In the genomic region with DNA sequence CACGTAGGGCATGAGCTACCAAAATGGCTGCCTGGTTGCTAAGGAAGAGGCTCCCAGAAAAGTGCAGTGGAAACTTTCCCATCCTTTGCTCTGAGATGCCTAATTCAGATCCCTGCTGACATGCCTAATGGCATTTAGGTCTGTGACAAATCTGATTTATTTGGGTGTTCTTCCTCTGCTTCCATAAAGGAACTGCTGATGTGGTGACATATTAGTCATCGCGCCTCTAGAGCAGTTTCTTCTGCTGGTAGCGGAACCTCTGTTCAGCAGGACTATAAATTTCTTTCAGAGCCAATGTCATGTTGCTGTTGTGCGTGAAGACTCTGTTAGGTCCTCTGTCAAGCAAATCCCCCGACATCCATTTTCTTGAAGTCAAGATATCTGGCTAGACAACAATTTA, we compare ENCODE assay signal across 31 cellular contexts.
A peak's percentile ranks its signal among the peaks of the same experiment; 100 is the strongest.
DNase-seq lines count a peak whose midpoint lies in the region; ATAC-seq and TF ChIP-seq lines count a peak whose summit lies in the region.
"Had no signal": no experiment of that assay in that cellular context is flagged by ENCODE, and none has a peak within 500 bp of the region (broad histone marks: within the 10 kb centered on the region; RNA-seq: fewer than 3 reads in every experiment).

No MANE protein-coding gene starts in this region.

- DNase-seq in right cardiac atrium (no peak), Right ventricle myocardium inferior (ENCODE audit: missing footprints) (no peak), coronary artery (ENCODE audit: low spot score) (no peak), mesothelial cell of epicardium (ENCODE audit: low spot score in 2 of 2, unreplicated experiment in 2 of 2) (no peak), GF-D8 (lab: John Stamatoyannopoulos, UW) (no peak)
- no peak for DNase-seq in activated CD4-positive, alpha-beta memory T cell treated with anti-CD3 and anti-CD28 coated beads for 36 hours
- DNase-seq in activated naive CD8-positive, alpha-beta T cell treated with anti-CD3 and anti-CD28 coated beads for 36 hours = no peak
- DNase-seq in activated T-cell treated with anti-CD3 and anti-CD28 coated beads, Interleukin-2, amount 50 U/mL, for 48 hours = no peak
- DNase-seq: activated CD4-positive, alpha-beta T cell treated with anti-CD3 and anti-CD28 coated beads for 1 hour; activated CD8-positive, alpha-beta T cell treated with anti-CD3 and anti-CD28 coated beads for 36 hours; CD4-positive, alpha-beta memory T cell; cerebellar nuclear complex; dorsolateral prefrontal cortex; glutamatergic neuron; GM23248; kidney; lower lobe of right lung; NCI-H1417; NCI-H2029 treated with DMSO at 0.1 percent for 48 hours; NCI-H774; occipital lobe; RPMI8226; small intestine; stimulated activated CD4-positive, alpha-beta T cell treated with anti-CD3 and anti-CD28 coated beads, Interleukin-1b, Interleukin-23, amount 100 ng/mL, for 48 hours; stimulated activated CD8-positive, alpha-beta memory T cell treated with anti-CD3 and anti-CD28 coated beads, Interleukin-4, amount 100 ng/mL, for 48 hours; stomach; T-helper 17 cell; tibial artery had no signal

- no peak for TF ChIP-seq CTCF in coronary artery (IDR thresholded peaks at IDR 0.05)
- TF ChIP-seq CTCF in mesothelial cell of epicardium (IDR thresholded peaks at IDR 0.05; ENCODE audit: unreplicated experiment) = no peak

- CTCF ChIA-PET in activated CD4-positive, alpha-beta memory T cell treated with anti-CD3 and anti-CD28 coated beads for 36 hours (lab: Charles Lee) = no interaction called here

- H3K27me3 ChIP-seq in right cardiac atrium (ENCODE audit: control insufficient read depth, insufficient read depth) = no peaks in the 10 kb centered on the region
- H3K27me3 ChIP-seq: dorsolateral prefrontal cortex, stomach, tibial artery had no signal

- H3K4me3 ChIP-seq in right cardiac atrium (ENCODE audit: low read length) (peak overlapping the region; percentile 18), coronary artery (peak overlapping the region; percentile 27)
- H3K4me3 ChIP-seq: A549, dorsolateral prefrontal cortex, GM23248, lower lobe of right lung, stomach, tibial artery had no signal

- peak overlapping the region; percentile 64 for H3K27ac Mint-ChIP-seq in mesothelial cell of epicardium
- no peak overlapping the region for H3K27ac Mint-ChIP-seq in activated CD4-positive, alpha-beta memory T cell treated with anti-CD3 and anti-CD28 coated beads for 36 hours
- H3K27ac Mint-ChIP-seq in activated naive CD8-positive, alpha-beta T cell treated with anti-CD3 and anti-CD28 coated beads for 36 hours = no peak overlapping the region
- H3K27ac Mint-ChIP-seq: activated CD8-positive, alpha-beta T cell treated with anti-CD3 and anti-CD28 coated beads for 36 hours; activated T-helper 2 cell treated with anti-CD3 and anti-CD28 coated beads, Interferon-gamma antibody, Interleukin-2, Interleukin-4, amounts not matched to agents 10 μg/mL and 5 μg/mL and 100 μg/mL, durations not matched to agents 14 hours and 24 hours and 36 hours; CD4-positive, alpha-beta memory T cell; IgD-negative memory B cell; T-helper 17 cell had no signal

- no peaks in the 10 kb centered on the region for H3K36me3 Mint-ChIP-seq in mesothelial cell of epicardium
- no peaks in the 10 kb centered on the region for H3K36me3 Mint-ChIP-seq in activated CD4-positive, alpha-beta memory T cell treated with anti-CD3 and anti-CD28 coated beads for 36 hours
- no peaks in the 10 kb centered on the region for H3K36me3 Mint-ChIP-seq in activated naive CD8-positive, alpha-beta T cell treated with anti-CD3 and anti-CD28 coated beads for 36 hours
- H3K36me3 Mint-ChIP-seq: CD4-positive, alpha-beta memory T cell had no signal

- POLR2A ChIA-PET in activated CD4-positive, alpha-beta memory T cell treated with anti-CD3 and anti-CD28 coated beads for 36 hours (lab: Charles Lee) = no interaction called here

- peaks cover 13% of the 10 kb centered on the region for H3K4me1 Mint-ChIP-seq in mesothelial cell of epicardium
- no peaks in the 10 kb centered on the region for H3K4me1 Mint-ChIP-seq in activated CD4-positive, alpha-beta memory T cell treated with anti-CD3 and anti-CD28 coated beads for 36 hours (ENCODE audit: low read depth)
- H3K4me1 Mint-ChIP-seq in activated naive CD8-positive, alpha-beta T cell treated with anti-CD3 and anti-CD28 coated beads for 36 hours = no peaks in the 10 kb centered on the region
- H3K4me1 Mint-ChIP-seq: CD4-positive, alpha-beta memory T cell; IgD-negative memory B cell; T-helper 17 cell had no signal

- peaks cover 4% of the 10 kb centered on the region for H3K9me3 Mint-ChIP-seq in mesothelial cell of epicardium
- H3K9me3 Mint-ChIP-seq in activated CD4-positive, alpha-beta memory T cell treated with anti-CD3 and anti-CD28 coated beads for 36 hours = no peaks in the 10 kb centered on the region
- H3K9me3 Mint-ChIP-seq in activated naive CD8-positive, alpha-beta T cell treated with anti-CD3 and anti-CD28 coated beads for 36 hours = no peaks in the 10 kb centered on the region
- H3K9me3 Mint-ChIP-seq: activated CD8-positive, alpha-beta T cell treated with anti-CD3 and anti-CD28 coated beads for 36 hours; activated T-helper 2 cell treated with anti-CD3 and anti-CD28 coated beads, Interferon-gamma antibody, Interleukin-2, Interleukin-4, amounts not matched to agents 10 μg/mL and 5 μg/mL and 100 μg/mL, durations not matched to agents 14 hours and 24 hours and 36 hours had no signal

- ATAC-seq in right cardiac atrium (peak; percentile 47 to 51), Right ventricle myocardium inferior (no peak)
- ATAC-seq: A549; activated CD8-positive, alpha-beta T cell treated with anti-CD3 and anti-CD28 coated beads for 36 hours; lower lobe of right lung; T-helper 17 cell had no signal

- WGBS in right cardiac atrium = 71% methylated on average over 6 of the region's 6 CpGs

- peak overlapping the region; percentile 42 for H3K4me3 Mint-ChIP-seq in mesothelial cell of epicardium
- H3K4me3 Mint-ChIP-seq in activated CD4-positive, alpha-beta memory T cell treated with anti-CD3 and anti-CD28 coated beads for 36 hours = no peak overlapping the region
- no peak overlapping the region for H3K4me3 Mint-ChIP-seq in activated naive CD8-positive, alpha-beta T cell treated with anti-CD3 and anti-CD28 coated beads for 36 hours
- H3K4me3 Mint-ChIP-seq: activated CD8-positive, alpha-beta T cell treated with anti-CD3 and anti-CD28 coated beads for 36 hours; CD4-positive, alpha-beta memory T cell; IgD-negative memory B cell; T-helper 17 cell had no signal

- no peaks in the 10 kb centered on the region for H3K9me3 ChIP-seq in right cardiac atrium (ENCODE audit: control insufficient read depth, low read length)
- H3K9me3 ChIP-seq: A549, lower lobe of right lung, stomach, tibial artery had no signal

- no peaks in the 10 kb centered on the region for H3K4me1 ChIP-seq in right cardiac atrium (ENCODE audit: control insufficient read depth, insufficient read depth, low read length)
- H3K4me1 ChIP-seq: A549, lower lobe of right lung, stomach, tibial artery had no signal

- H3K27me3 Mint-ChIP-seq in mesothelial cell of epicardium (ENCODE audit: low read depth) = no peaks in the 10 kb centered on the region
- H3K27me3 Mint-ChIP-seq in activated CD4-positive, alpha-beta memory T cell treated with anti-CD3 and anti-CD28 coated beads for 36 hours = no peaks in the 10 kb centered on the region
- no peaks in the 10 kb centered on the region for H3K27me3 Mint-ChIP-seq in activated naive CD8-positive, alpha-beta T cell treated with anti-CD3 and anti-CD28 coated beads for 36 hours
- H3K27me3 Mint-ChIP-seq: activated CD8-positive, alpha-beta T cell treated with anti-CD3 and anti-CD28 coated beads for 36 hours; CD4-positive, alpha-beta memory T cell; IgD-negative memory B cell; T-helper 17 cell had no signal

- intact Hi-C loops in right cardiac atrium (cut with DNase I) = no loop called here
- intact Hi-C loops in Right ventricle myocardium inferior (cut with DNase I) = no loop called here
- intact Hi-C loops in activated CD4-positive, alpha-beta memory T cell treated with anti-CD3 and anti-CD28 coated beads for 36 hours (cut with micrococcal nuclease) = no loop called here

- H3K27ac ChIP-seq in right cardiac atrium (ENCODE audit: low read length) = no peak overlapping the region
- no peak overlapping the region for H3K27ac ChIP-seq in coronary artery
- H3K27ac ChIP-seq: A549, dorsolateral prefrontal cortex, GM23248, lower lobe of right lung, stomach, tibial artery had no signal
